8 cellular contexts compared by ENCODE assay signal in the genomic region with DNA sequence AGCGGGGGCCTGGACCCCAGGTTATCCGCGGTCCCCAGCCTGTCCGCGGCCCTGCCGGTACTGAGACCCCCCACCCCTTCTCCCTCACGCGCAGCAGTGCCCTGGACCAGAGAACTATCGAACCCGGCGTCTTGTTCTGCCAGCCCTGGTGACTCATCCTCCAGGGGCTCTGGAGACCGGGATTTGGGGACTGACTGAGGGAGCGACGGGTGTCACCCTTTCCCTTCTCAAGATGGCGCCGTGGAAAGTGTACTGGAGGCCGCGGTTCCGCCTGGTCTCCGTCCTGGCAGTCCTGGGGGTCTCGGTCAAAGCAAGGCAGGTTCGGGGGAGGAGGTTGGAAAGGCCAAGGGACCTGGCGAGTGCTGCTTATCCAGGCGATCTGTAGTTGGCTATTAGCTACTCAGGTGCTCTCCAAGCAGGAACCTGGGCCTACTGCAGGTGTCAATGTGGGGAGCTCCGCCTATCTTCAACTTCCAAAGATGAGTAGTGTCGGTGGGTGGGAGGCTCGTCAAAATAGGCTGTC.
A peak's percentile ranks its signal among the peaks of the same experiment; 100 is the strongest.
DNase-seq lines count a peak whose midpoint lies in the region; ATAC-seq and TF ChIP-seq lines count a peak whose summit lies in the region.

No MANE protein-coding gene starts in this region.

- ATAC-seq in HG03039 (IDR thresholded peaks at IDR 0.05; ENCODE audit: unreplicated experiment) = peak; percentile 17

- H3K9me3 ChIP-seq in mucosa of stomach (ENCODE audit: control insufficient read depth, low read length) = no peaks in the 10 kb centered on the region

- TF ChIP-seq CTCF in epithelial cell of esophagus (IDR thresholded peaks at IDR 0.05; ENCODE audit: insufficient read depth, low read depth, low read length, missing control alignments) = no peak

- H3K36me3 ChIP-seq in mucosa of stomach (ENCODE audit: control insufficient read depth, insufficient read depth, low read length) = no peaks in the 10 kb centered on the region

- no peaks in the 10 kb centered on the region for H3K27me3 ChIP-seq in mucosa of stomach (ENCODE audit: control insufficient read depth, insufficient read depth, low read length)

- H3K9ac ChIP-seq in mucosa of stomach (ENCODE audit: low read length) = peak overlapping the region; percentile 99

- H3K4me3 ChIP-seq in epithelial cell of esophagus (ENCODE audit: low read length) (peak overlapping the region; percentile 81), mucosa of stomach (ENCODE audit: low read length) (peak overlapping the region; percentile 76)

- DNase-seq in NCI-H1092 treated with DMSO at 0.1 percent for 48 hours (lab: John Stamatoyannopoulos, UW) (peak; percentile 18), NCI-H1092 (lab: John Stamatoyannopoulos, UW) (no peak), NCI-H748 (lab: John Stamatoyannopoulos, UW; ENCODE audit: unreplicated experiment) (peak; percentile 50), activated T-cell treated with anti-CD3 and anti-CD28 coated beads for 1 hour (ENCODE audit: low read depth) (peak; percentile 26), epithelial cell of esophagus (ENCODE audit: low read depth) (peak; percentile 77)
- peak; percentile 37 for DNase-seq in stimulated activated naive CD4-positive, alpha-beta T cell treated with Interleukin-2 at 50 U/mL for 16 hours (lab: John Stamatoyannopoulos, UW)

- H3K4me1 ChIP-seq in mucosa of stomach (ENCODE audit: control insufficient read depth, insufficient read depth, low read length) = peaks cover 19% of the 10 kb centered on the region
